In genomic region chr20:51667002-51667408, GRCh38 we compare ENCODE assay signal across 1 cellular context.
TF ChIP-seq lines count a peak whose summit lies in the region.

No MANE protein-coding gene starts in this region.

TF ChIP-seq in GM23338, 12 proteins besides CTCF, POLR2A, EP300 and RAD21 (continued from another document):
- TF ChIP-seq ZNF462 (CRISPR knock-in tag; IDR thresholded peaks at IDR 0.05) = no peak
- TF ChIP-seq EZH2phosphoT487 (IDR thresholded peaks at IDR 0.05; ENCODE audit: unreplicated experiment) = no peak
- no peak for TF ChIP-seq ZNF331 (CRISPR knock-in tag; IDR thresholded peaks at IDR 0.05; ENCODE audit: low read depth)
- no peak for TF ChIP-seq NANOG (IDR thresholded peaks at IDR 0.05; ENCODE audit: borderline replicate concordance)
TF ChIP-seq in GM23338: peak in this region for 0.
